23 cellular contexts compared by ENCODE assay signal in the genomic region with DNA sequence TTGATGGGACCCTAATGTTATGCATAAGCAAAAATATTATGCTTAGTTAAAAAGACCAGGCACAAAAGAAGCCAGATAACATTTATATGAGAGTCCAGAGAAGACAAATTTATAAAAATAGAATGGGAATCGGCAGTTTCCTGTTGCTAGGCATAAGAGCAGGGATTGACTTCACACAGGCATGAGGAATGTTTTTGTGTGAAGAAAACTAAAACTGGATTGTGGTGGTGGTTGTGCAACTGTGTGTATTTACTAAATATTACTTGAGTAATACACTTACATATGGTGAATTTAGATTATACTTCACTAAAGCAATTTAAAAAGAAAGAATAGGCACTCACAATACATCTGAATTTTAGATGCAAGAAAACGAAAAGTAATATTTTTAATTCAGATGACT.
"Had no signal": no experiment of that assay in that cellular context is flagged by ENCODE, and none has a peak within 500 bp of the region (broad histone marks: within the 10 kb centered on the region; RNA-seq: fewer than 3 reads in every experiment).

No MANE protein-coding gene starts in this region.

- H3K36me3 ChIP-seq: Peyer's patch, SJSA1 had no signal

- H3K4me3 ChIP-seq: Peyer's patch, SJSA1 had no signal

- ATAC-seq: activated T-helper 17 cell treated with anti-CD3 and anti-CD28 coated beads, Interleukin-2, amount 50 U/mL, for 72 hours; T-helper 17 cell; WTC11 had no signal

- H3K27me3 ChIP-seq: Peyer's patch, SJSA1 had no signal

- H3K27ac ChIP-seq: Peyer's patch, SJSA1 had no signal

- H3K4me1 ChIP-seq: Peyer's patch, SJSA1 had no signal

- DNase-seq: activated CD4-positive, alpha-beta T cell treated with anti-CD3 and anti-CD28 coated beads for 48 hours; activated CD4-positive, alpha-beta T cell treated with anti-CD3 and anti-CD28 coated beads, Interleukin-2, amount 50 U/mL, for 48 hours; activated CD4-positive, CD25-positive, alpha-beta regulatory T cell treated with anti-CD3 and anti-CD28 coated beads, Interleukin-2, amount 50 U/mL, for 72 hours; activated CD8-positive, alpha-beta memory T cell treated with anti-CD3 and anti-CD28 coated beads for 24 hours; activated gamma-delta T cell; activated naive CD4-positive, alpha-beta T cell treated with anti-CD3 and anti-CD28 coated beads for 36 hours; activated T-cell treated with anti-CD3 and anti-CD28 coated beads for 4 hours; activated T-cell treated with anti-CD3 and anti-CD28 coated beads, Interleukin-2, amount 50 U/mL, for 48 hours; anterior cingulate cortex; KG1; NCI-H1105; NCI-H1436; NCI-H1694 treated with DMSO at 0.1 percent for 48 hours; NCI-H2029 treated with DMSO at 0.1 percent for 48 hours; NCI-H345; NCI-H510A treated with DMSO at 0.1 percent for 48 hours; Peyer's patch; SHP77; T-helper 17 cell; T-helper 9 cell had no signal

- H3K9me3 ChIP-seq: Peyer's patch had no signal
